In genomic region chr5:18744990-18745590, GRCh38 we compare ENCODE assay signal across 1 cellular context.
TF ChIP-seq lines count a peak whose summit lies in the region.

No MANE protein-coding gene starts in this region.

TF ChIP-seq in WTC11, 78 proteins besides CTCF, POLR2A, EP300 and RAD21 (continued from another document):
- TF ChIP-seq, protein P1, sequence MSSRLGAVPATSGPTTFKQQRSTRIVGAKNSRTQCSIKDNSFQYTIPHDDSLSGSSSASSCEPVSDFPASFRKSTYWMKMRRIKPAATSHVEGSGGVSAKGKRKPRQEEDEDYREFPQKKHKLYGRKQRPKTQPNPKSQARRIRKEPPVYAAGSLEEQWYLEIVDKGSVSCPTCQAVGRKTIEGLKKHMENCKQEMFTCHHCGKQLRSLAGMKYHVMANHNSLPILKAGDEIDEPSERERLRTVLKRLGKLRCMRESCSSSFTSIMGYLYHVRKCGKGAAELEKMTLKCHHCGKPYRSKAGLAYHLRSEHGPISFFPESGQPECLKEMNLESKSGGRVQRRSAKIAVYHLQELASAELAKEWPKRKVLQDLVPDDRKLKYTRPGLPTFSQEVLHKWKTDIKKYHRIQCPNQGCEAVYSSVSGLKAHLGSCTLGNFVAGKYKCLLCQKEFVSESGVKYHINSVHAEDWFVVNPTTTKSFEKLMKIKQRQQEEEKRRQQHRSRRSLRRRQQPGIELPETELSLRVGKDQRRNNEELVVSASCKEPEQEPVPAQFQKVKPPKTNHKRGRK (CRISPR knock-in tag; IDR thresholded peaks at IDR 0.05; ENCODE audit: borderline replicate concordance), result no peak
- TF ChIP-seq, protein P2, sequence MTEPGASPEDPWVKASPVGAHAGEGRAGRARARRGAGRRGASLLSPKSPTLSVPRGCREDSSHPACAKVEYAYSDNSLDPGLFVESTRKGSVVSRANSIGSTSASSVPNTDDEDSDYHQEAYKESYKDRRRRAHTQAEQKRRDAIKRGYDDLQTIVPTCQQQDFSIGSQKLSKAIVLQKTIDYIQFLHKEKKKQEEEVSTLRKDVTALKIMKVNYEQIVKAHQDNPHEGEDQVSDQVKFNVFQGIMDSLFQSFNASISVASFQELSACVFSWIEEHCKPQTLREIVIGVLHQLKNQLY (CRISPR knock-in tag; IDR thresholded peaks at IDR 0.05), result no peak
- TF ChIP-seq, protein P3, sequence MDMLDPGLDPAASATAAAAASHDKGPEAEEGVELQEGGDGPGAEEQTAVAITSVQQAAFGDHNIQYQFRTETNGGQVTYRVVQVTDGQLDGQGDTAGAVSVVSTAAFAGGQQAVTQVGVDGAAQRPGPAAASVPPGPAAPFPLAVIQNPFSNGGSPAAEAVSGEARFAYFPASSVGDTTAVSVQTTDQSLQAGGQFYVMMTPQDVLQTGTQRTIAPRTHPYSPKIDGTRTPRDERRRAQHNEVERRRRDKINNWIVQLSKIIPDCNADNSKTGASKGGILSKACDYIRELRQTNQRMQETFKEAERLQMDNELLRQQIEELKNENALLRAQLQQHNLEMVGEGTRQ (CRISPR knock-in tag; IDR thresholded peaks at IDR 0.05), result no peak
- TF ChIP-seq EMX1 (CRISPR knock-in tag; IDR thresholded peaks at IDR 0.05), result no peak
- no peak for TF ChIP-seq ETV6 (CRISPR knock-in tag; IDR thresholded peaks at IDR 0.05)
- TF ChIP-seq SP1 (CRISPR knock-in tag; conservative IDR thresholded peaks at IDR 0.05), result no peak
- TF ChIP-seq ZNF317 (CRISPR knock-in tag; IDR thresholded peaks at IDR 0.05; ENCODE audit: borderline replicate concordance, low read depth), result no peak
- no peak for TF ChIP-seq CBFB (CRISPR knock-in tag; IDR thresholded peaks at IDR 0.05; ENCODE audit: low read depth)
- TF ChIP-seq, protein P4, sequence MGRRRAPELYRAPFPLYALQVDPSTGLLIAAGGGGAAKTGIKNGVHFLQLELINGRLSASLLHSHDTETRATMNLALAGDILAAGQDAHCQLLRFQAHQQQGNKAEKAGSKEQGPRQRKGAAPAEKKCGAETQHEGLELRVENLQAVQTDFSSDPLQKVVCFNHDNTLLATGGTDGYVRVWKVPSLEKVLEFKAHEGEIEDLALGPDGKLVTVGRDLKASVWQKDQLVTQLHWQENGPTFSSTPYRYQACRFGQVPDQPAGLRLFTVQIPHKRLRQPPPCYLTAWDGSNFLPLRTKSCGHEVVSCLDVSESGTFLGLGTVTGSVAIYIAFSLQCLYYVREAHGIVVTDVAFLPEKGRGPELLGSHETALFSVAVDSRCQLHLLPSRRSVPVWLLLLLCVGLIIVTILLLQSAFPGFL (CRISPR knock-in tag; IDR thresholded peaks at IDR 0.05; ENCODE audit: borderline replicate concordance), result no peak
- TF ChIP-seq NR2C2 (CRISPR knock-in tag; IDR thresholded peaks at IDR 0.05), result no peak
